8 cellular contexts compared by ENCODE assay signal in genomic region chr1:21782868-21783678, GRCh38. TPM values are rescaled to one million over a fixed set of nuclear protein-coding genes. Genes with fewer than 3 reads are reported as not detected.
DNase-seq lines count a peak whose midpoint lies in the region; ATAC-seq and TF ChIP-seq lines count a peak whose summit lies in the region.

USP48 (minus strand) TSS chr1:21783149; CDS start chr1:21782957, 192 bp downstream.

- H3F3A ChIP-seq in SU-DHL-6 (ENCODE audit: insufficient read depth) = peaks cover 4% of the 10 kb centered on the region; the same call in 1 of the 2 replicates

- H3K4me2 ChIP-seq in SU-DHL-6 (ENCODE audit: low read depth, low read length, poor library complexity, severe bottlenecking) = peak within 1 kb of the TSS; percentile 86

- H3K4me1 Mint-ChIP-seq in activated naive CD8-positive, alpha-beta T cell treated with anti-CD3 and anti-CD28 coated beads, Interleukin-2, amount 10 ng/mL, durations not matched to agents 7 days and 5 days = peaks cover 19% of the 10 kb centered on the region
- H3K4me1 Mint-ChIP-seq in osteocyte (ENCODE audit: unreplicated experiment) = peaks cover 22% of the 10 kb centered on the region

- H3K9me3 Mint-ChIP-seq in activated naive CD8-positive, alpha-beta T cell treated with anti-CD3 and anti-CD28 coated beads, Interleukin-2, amount 10 ng/mL, durations not matched to agents 7 days and 5 days = no peaks in the 10 kb centered on the region
- H3K9me3 Mint-ChIP-seq in osteocyte (ENCODE audit: unreplicated experiment) = no peaks in the 10 kb centered on the region

- peak within 1 kb of the TSS; percentile 100 for H3K27ac Mint-ChIP-seq in activated naive CD8-positive, alpha-beta T cell treated with anti-CD3 and anti-CD28 coated beads, Interleukin-2, amount 10 ng/mL, durations not matched to agents 7 days and 5 days
- peak within 1 kb of the TSS; percentile 100 for H3K27ac Mint-ChIP-seq in osteocyte (ENCODE audit: unreplicated experiment)

- H3K9ac ChIP-seq in SU-DHL-6 (ENCODE audit: low read length) = peak within 1 kb of the TSS; percentile 93

- no peaks in the 10 kb centered on the region for H3K9me3 ChIP-seq in SU-DHL-6 (ENCODE audit: insufficient read depth, low read length)
- no peaks in the 10 kb centered on the region for H3K9me3 ChIP-seq in thoracic aorta

- H3K4me3 ChIP-seq in GM12864 (ENCODE audit: low read depth, low read length) (peak within 1 kb of the TSS; percentile 90), SU-DHL-6 (ENCODE audit: insufficient read depth, low read length, poor library complexity, severe bottlenecking) (peak within 1 kb of the TSS; percentile 79), thoracic aorta (peak within 1 kb of the TSS; percentile 87)

- intact Hi-C loops in head of caudate nucleus (cut with DNase I) = loop anchor here (5.0 kb wide), 2 partner anchors 76 to 154 kb away; partner anchors contain the start of gene HSPG2

- DNase-seq in GM12864 (ENCODE audit: low read depth) (peak; percentile 87), NCI-H1417 (lab: John Stamatoyannopoulos, UW) (peak; percentile 97 to 98 (median 97)), head of caudate nucleus (peak; percentile 96 to 99 (median 98)), osteocyte (ENCODE audit: extremely low spot score, unreplicated experiment) (peak; percentile 98), thoracic aorta (ENCODE audit: low spot score) (peak; percentile 94)
- peak; percentile 98 for DNase-seq in activated naive CD8-positive, alpha-beta T cell treated with anti-CD3 and anti-CD28 coated beads, Interleukin-2, amount 10 ng/mL, durations not matched to agents 7 days and 5 days

- ATAC-seq in HG02763 (IDR thresholded peaks at IDR 0.05; ENCODE audit: unreplicated experiment) = peak; percentile 71
- ATAC-seq in activated naive CD8-positive, alpha-beta T cell treated with anti-CD3 and anti-CD28 coated beads, Interleukin-2, amount 10 ng/mL, durations not matched to agents 7 days and 5 days (ENCODE audit: low read depth) = peak; percentile 91
- peak; percentile 93 for ATAC-seq in thoracic aorta (ENCODE audit: insufficient number of reproducible peaks, low FRiP score, low read depth)

- POLR2A ChIA-PET in activated naive CD8-positive, alpha-beta T cell treated with anti-CD3 and anti-CD28 coated beads, Interleukin-2, amount 10 ng/mL, durations not matched to agents 7 days and 5 days (lab: Charles Lee) = interaction anchor here (0.9 to 3.3 kb wide), 14 partner anchors 8 to 242 kb away, joined by 3 to 19 read pairs (median 3); no protein-coding TSS in a partner anchor

- no peaks in the 10 kb centered on the region for H3K36me3 ChIP-seq in SU-DHL-6 (ENCODE audit: low read length)
- no peaks in the 10 kb centered on the region for H3K36me3 ChIP-seq in thoracic aorta

- H3K27me3 Mint-ChIP-seq in activated naive CD8-positive, alpha-beta T cell treated with anti-CD3 and anti-CD28 coated beads, Interleukin-2, amount 10 ng/mL, durations not matched to agents 7 days and 5 days = peaks cover 7% of the 10 kb centered on the region
- H3K27me3 Mint-ChIP-seq in osteocyte (ENCODE audit: unreplicated experiment) = no peaks in the 10 kb centered on the region

- H3K36me3 Mint-ChIP-seq in activated naive CD8-positive, alpha-beta T cell treated with anti-CD3 and anti-CD28 coated beads, Interleukin-2, amount 10 ng/mL, durations not matched to agents 7 days and 5 days = peaks cover 5% of the 10 kb centered on the region
- H3K36me3 Mint-ChIP-seq in osteocyte (ENCODE audit: unreplicated experiment) = no peaks in the 10 kb centered on the region

- peak within 1 kb of the TSS; percentile 97 for H3K27ac ChIP-seq in SU-DHL-6 (ENCODE audit: low read depth, low read length)
- H3K27ac ChIP-seq in thoracic aorta = peak within 1 kb of the TSS; percentile 98 to 99

- H3K27me3 ChIP-seq in SU-DHL-6 (ENCODE audit: low read length) (no peaks in the 10 kb centered on the region), thoracic aorta (replicated peaks; ENCODE audit: insufficient read depth) (no peaks in the 10 kb centered on the region)

- H3K4me3 Mint-ChIP-seq in activated naive CD8-positive, alpha-beta T cell treated with anti-CD3 and anti-CD28 coated beads, Interleukin-2, amount 10 ng/mL, durations not matched to agents 7 days and 5 days = peak within 1 kb of the TSS; percentile 90
- peak within 1 kb of the TSS; percentile 93 for H3K4me3 Mint-ChIP-seq in osteocyte (ENCODE audit: unreplicated experiment)

- H4K20me1 ChIP-seq in SU-DHL-6 (ENCODE audit: low read depth, low read length) = peaks cover 3% of the 10 kb centered on the region; the same call in 1 of the 2 replicates

- H3K4me1 ChIP-seq in thoracic aorta (ENCODE audit: control insufficient read depth in 1 of 2, low read depth in 2 of 2) = peaks cover 5 to 29% of the 10 kb centered on the region in 2 donors

- TF ChIP-seq CTCF in GM12864 (IDR thresholded peaks at IDR 0.05; ENCODE audit: low read depth, low read length, missing control alignments) (no peak), SU-DHL-6 (IDR thresholded peaks at IDR 0.05; ENCODE audit: insufficient read depth, low read length, poor library complexity, severe bottlenecking) (no peak), osteocyte (IDR thresholded peaks at IDR 0.05) (no peak), thoracic aorta (IDR thresholded peaks at IDR 0.05) (no peak)

- H2AFZ ChIP-seq in SU-DHL-6 (ENCODE audit: low read depth, low read length, severe bottlenecking) = peak within 1 kb of the TSS; percentile 88

- peaks cover 46% of the 10 kb centered on the region for H3K79me2 ChIP-seq in SU-DHL-6 (ENCODE audit: insufficient read depth, low read length)

- H3K9me2 ChIP-seq in SU-DHL-6 (replicated peaks; ENCODE audit: insufficient read depth, low read length) = no peaks in the 10 kb centered on the region

RNA-seq across cellular contexts. Expression of gene USP48, which starts in this region (rescaled TPM):
- 10 to 100 TPM; 79.6 to 85.2 TPM for total RNA-seq in activated naive CD8-positive, alpha-beta T cell treated with anti-CD3 and anti-CD28 coated beads, Interleukin-2, amount 10 ng/mL, durations not matched to agents 7 days and 5 days
- 71.4 and 73.6 TPM in 2 replicates for total RNA-seq in osteocyte
- total RNA-seq in thoracic aorta = 10 to 100 TPM; 48.9 to 77.5 TPM

Comparison
In these comparisons a context has a peak if more than half of its experiments do, and no peak if none do; other contexts are left out.
1. Peak in every context shown above with its lines: DNase-seq, ATAC-seq, H3K4me3 ChIP-seq and H3K27ac ChIP-seq.